ENCODE assay signal across 17 cellular contexts in genomic region chr13:112152846-112153245, GRCh38.
"Had no signal": no experiment of that assay in that cellular context is flagged by ENCODE, and none has a peak within 500 bp of the region (broad histone marks: within the 10 kb centered on the region; RNA-seq: fewer than 3 reads in every experiment).

No MANE protein-coding gene starts in this region.

- H3K27me3 ChIP-seq: foreskin keratinocyte had no signal

- DNase-seq: dermis blood vessel endothelial cell; dorsolateral prefrontal cortex; effector CD4-positive, alpha-beta T cell; effector memory CD4-positive, alpha-beta T cell; foreskin keratinocyte; heart left ventricle; hippocampal formation; kidney; kidney glomerular epithelial cell; left lung; left ventricle myocardium superior; lower lobe of right lung; mesenchymal stem cell; midbrain had no signal

- H3K27ac ChIP-seq: coronary artery, dorsolateral prefrontal cortex, esophagus muscularis mucosa, foreskin keratinocyte, gastroesophageal sphincter, heart left ventricle, left lung, lower lobe of right lung had no signal

- H3K9me3 ChIP-seq: lower lobe of right lung had no signal

- H3K4me3 ChIP-seq: coronary artery, dorsolateral prefrontal cortex, esophagus muscularis mucosa, gastroesophageal sphincter, heart left ventricle, left lung, lower lobe of right lung had no signal

- H3K36me3 ChIP-seq: esophagus muscularis mucosa, gastroesophageal sphincter, heart left ventricle, left lung, lower lobe of right lung had no signal

- ATAC-seq: foreskin keratinocyte, gastroesophageal sphincter, heart left ventricle, left lung, left ventricle myocardium superior had no signal

- H3K4me1 ChIP-seq: esophagus muscularis mucosa, foreskin keratinocyte, gastroesophageal sphincter, heart left ventricle, left lung, lower lobe of right lung had no signal
